8 cellular contexts compared by ENCODE assay signal in the genomic region with DNA sequence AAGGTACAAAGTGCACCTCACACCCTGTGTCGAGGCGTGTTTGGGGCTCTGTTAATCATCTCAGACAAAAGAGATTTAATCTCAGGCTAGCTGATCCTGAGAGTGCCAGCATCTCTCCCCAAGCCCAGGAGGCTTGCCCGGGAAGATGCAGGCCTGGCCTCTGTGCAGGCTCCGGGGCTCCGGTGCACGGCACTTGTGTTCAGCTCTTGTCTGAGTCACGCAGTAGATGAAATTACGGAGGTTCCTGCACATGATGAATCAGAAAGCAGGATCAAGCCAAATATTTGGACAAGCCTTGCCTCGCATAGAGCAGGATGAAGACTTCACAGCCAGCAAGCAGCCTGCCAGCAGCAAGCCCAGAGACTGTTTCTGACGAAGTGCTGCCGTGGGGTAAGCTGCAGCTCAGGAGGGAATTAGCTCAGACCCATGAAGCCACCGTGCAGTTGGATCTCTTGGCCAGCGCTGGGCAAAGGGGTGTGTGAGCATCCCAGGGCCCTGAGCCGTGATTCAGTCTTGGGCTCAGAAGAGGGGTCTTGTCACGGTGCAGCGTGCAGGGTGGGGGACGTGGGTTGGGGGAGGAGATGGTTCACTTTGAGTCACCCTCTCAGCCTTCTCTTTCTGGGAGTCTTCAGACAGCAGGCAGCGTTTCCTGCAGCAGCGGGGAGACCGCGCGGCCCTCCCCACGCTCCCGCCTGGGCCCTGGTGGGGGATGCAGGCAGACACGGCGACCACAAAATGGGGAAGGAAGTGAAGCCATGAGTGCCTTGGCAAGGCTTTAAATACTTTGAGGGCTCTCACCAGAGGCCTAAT.
DNase-seq lines count a peak whose midpoint lies in the region; ATAC-seq and TF ChIP-seq lines count a peak whose summit lies in the region.

No MANE protein-coding gene starts in this region.

- no peaks in the 10 kb centered on the region for H3K27me3 ChIP-seq in endodermal cell (ENCODE audit: control insufficient read depth, insufficient read depth, low read length, poor library complexity, severe bottlenecking)

- H3K4me3 ChIP-seq in Jurkat, Clone E6-1 (ENCODE audit: low read length) = no peak overlapping the region
- H3K4me3 ChIP-seq in foreskin fibroblast (ENCODE audit: low read depth in 1 of 2, low read length in 2 of 2) = no peak overlapping the region
- no peak overlapping the region for H3K4me3 ChIP-seq in endodermal cell (ENCODE audit: low read length)

- no peaks in the 10 kb centered on the region for H3K4me1 ChIP-seq in endodermal cell (ENCODE audit: control insufficient read depth, insufficient read depth, low read length)

- H3K9me3 ChIP-seq in endodermal cell (ENCODE audit: control insufficient read depth, low read length) = no peaks in the 10 kb centered on the region

- TF ChIP-seq CTCF in foreskin fibroblast (IDR thresholded peaks at IDR 0.05; ENCODE audit: low read depth, low read length) (no peak), endodermal cell (conservative IDR thresholded peaks at IDR 0.05) (no peak)

- no peak overlapping the region for H3K27ac ChIP-seq in endodermal cell (ENCODE audit: low read depth, low read length)

- 91 to 93% methylated on average over 9 to 26 of the region's 26 CpGs for WGBS in endodermal cell (ENCODE audit: insufficient coverage in 1 of 2, insufficient read length in 1 of 2), 2 experiments

- CTCF ChIA-PET in activated CD8-positive, alpha-beta memory T cell treated with anti-CD3 and anti-CD28 coated beads, Interleukin-2, amount 10 ng/mL, durations not matched to agents 7 days and 5 days (lab: Charles Lee) = interaction anchor here (0.8 kb wide), 2 partner anchors 227 to 263 kb away, joined by 3 read pairs; no protein-coding TSS in a partner anchor

- peaks cover 16% of the 10 kb centered on the region for H3K4me1 Mint-ChIP-seq in activated CD8-positive, alpha-beta memory T cell treated with anti-CD3 and anti-CD28 coated beads, Interleukin-2, amount 10 ng/mL, durations not matched to agents 7 days and 5 days
- H3K4me1 Mint-ChIP-seq in endodermal cell = peaks cover 7% of the 10 kb centered on the region

- H3K9me3 Mint-ChIP-seq in activated CD8-positive, alpha-beta memory T cell treated with anti-CD3 and anti-CD28 coated beads, Interleukin-2, amount 10 ng/mL, durations not matched to agents 7 days and 5 days (ENCODE audit: low read depth) = no peaks in the 10 kb centered on the region
- no peaks in the 10 kb centered on the region for H3K9me3 Mint-ChIP-seq in endodermal cell

- peaks cover 17% of the 10 kb centered on the region for H3K27me3 Mint-ChIP-seq in activated CD8-positive, alpha-beta memory T cell treated with anti-CD3 and anti-CD28 coated beads, Interleukin-2, amount 10 ng/mL, durations not matched to agents 7 days and 5 days
- no peaks in the 10 kb centered on the region for H3K27me3 Mint-ChIP-seq in endodermal cell (ENCODE audit: insufficient read depth)

- H3K9ac ChIP-seq in endodermal cell (ENCODE audit: extremely low read depth, low read length, poor library complexity, severe bottlenecking) = no peak overlapping the region

- no peaks in the 10 kb centered on the region for H3K36me3 Mint-ChIP-seq in activated CD8-positive, alpha-beta memory T cell treated with anti-CD3 and anti-CD28 coated beads, Interleukin-2, amount 10 ng/mL, durations not matched to agents 7 days and 5 days
- H3K36me3 Mint-ChIP-seq in endodermal cell (ENCODE audit: low read depth) = no peaks in the 10 kb centered on the region

- peak; percentile 95 for DNase-seq in AG08395 (ENCODE audit: low spot score)
- peak; percentile 79 for DNase-seq in Jurkat, Clone E6-1 (ENCODE audit: low read depth, low spot score)
- DNase-seq in activated CD8-positive, alpha-beta memory T cell treated with anti-CD3 and anti-CD28 coated beads, Interleukin-2, amount 10 ng/mL, durations not matched to agents 7 days and 5 days = peak; percentile 49
- peak; percentile 95 to 97 for DNase-seq in foreskin fibroblast
- DNase-seq in pons (ENCODE audit: low spot score) = peak; percentile 58
- no peak for DNase-seq in endodermal cell
- no peak for DNase-seq in NK-92 (lab: John Stamatoyannopoulos, UW; ENCODE audit: unreplicated experiment)

- H3K27ac Mint-ChIP-seq in activated CD8-positive, alpha-beta memory T cell treated with anti-CD3 and anti-CD28 coated beads, Interleukin-2, amount 10 ng/mL, durations not matched to agents 7 days and 5 days = no peak overlapping the region
- no peak overlapping the region for H3K27ac Mint-ChIP-seq in endodermal cell

- ATAC-seq in GM19328 (IDR thresholded peaks at IDR 0.05; ENCODE audit: unreplicated experiment) = peak; percentile 55
- ATAC-seq in activated CD8-positive, alpha-beta memory T cell treated with anti-CD3 and anti-CD28 coated beads, Interleukin-2, amount 10 ng/mL, durations not matched to agents 7 days and 5 days = peak; percentile 45

- no peaks in the 10 kb centered on the region for H3K36me3 ChIP-seq in endodermal cell (ENCODE audit: control insufficient read depth, insufficient read depth, low read length)

- H3K4me3 Mint-ChIP-seq in activated CD8-positive, alpha-beta memory T cell treated with anti-CD3 and anti-CD28 coated beads, Interleukin-2, amount 10 ng/mL, durations not matched to agents 7 days and 5 days = no peak overlapping the region
- no peak overlapping the region for H3K4me3 Mint-ChIP-seq in endodermal cell

Comparison
In these comparisons a context has a peak if more than half of its experiments do, and no peak if none do; other contexts are left out.
1. DNase-seq: peak in AG08395 (single experiment), Jurkat, Clone E6-1 (single experiment), activated CD8-positive, alpha-beta memory T cell treated with anti-CD3 and anti-CD28 coated beads, Interleukin-2, amount 10 ng/mL, durations not matched to agents 7 days and 5 days (single experiment), foreskin fibroblast (2 of 2) and pons (single experiment); none in endodermal cell (single experiment) and NK-92 (single experiment).